Comparison of ENCODE assay signal across 11 cellular contexts in the genomic region with DNA sequence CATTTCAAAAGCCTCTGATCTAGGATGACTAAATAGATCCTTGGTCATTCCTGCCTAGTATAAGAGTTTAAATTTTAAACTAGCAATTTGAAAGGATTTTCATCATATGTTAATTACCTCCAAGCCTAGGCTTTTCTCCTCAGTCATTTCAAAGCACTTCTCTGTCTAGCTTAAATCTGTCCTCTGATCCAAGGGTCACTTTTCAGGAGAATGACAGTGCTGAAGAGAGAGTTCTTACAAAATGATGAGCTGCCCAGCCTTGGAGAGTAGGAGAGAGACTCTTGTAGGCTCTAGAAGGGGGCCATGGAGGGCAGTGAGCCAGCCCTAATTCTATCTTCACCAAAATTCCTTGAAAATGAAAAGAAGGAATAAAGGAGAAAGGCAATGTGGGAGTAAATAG. TPM values are rescaled to one million over a fixed set of nuclear protein-coding genes. Genes with fewer than 3 reads are reported as not detected.
DNase-seq lines count a peak whose midpoint lies in the region; ATAC-seq and TF ChIP-seq lines count a peak whose summit lies in the region.
"Had no signal": no experiment of that assay in that cellular context is flagged by ENCODE, and none has a peak within 500 bp of the region (broad histone marks: within the 10 kb centered on the region; RNA-seq: fewer than 3 reads in every experiment).

No MANE protein-coding gene starts in this region.

- no peak for DNase-seq in effector memory CD8-positive, alpha-beta T cell
- no peak for DNase-seq in stimulated activated effector memory CD8-positive, alpha-beta T cell treated with anti-CD3 and anti-CD28 coated beads, Interleukin-12 subunit alpha, Interleukin-12 subunit beta, amount 100 ng/mL, for 72 hours (ENCODE audit: low spot score in 2 of 2)
- DNase-seq in mesenteric fat pad (ENCODE audit: low spot score) (no peak), Kasumi-1 (lab: John Stamatoyannopoulos, UW) (no peak), colonic mucosa (no peak)
- DNase-seq: amygdala, kidney glomerular epithelial cell had no signal

- H3K9ac ChIP-seq in colonic mucosa (ENCODE audit: low read depth in 2 of 2, low read length in 2 of 2), result no peak overlapping the region

- TF ChIP-seq CTCF in colonic mucosa (IDR thresholded peaks at IDR 0.05), result no peak

- H3K4me3 Mint-ChIP-seq in effector memory CD8-positive, alpha-beta T cell, result no peak overlapping the region
- no peak overlapping the region for H3K4me3 Mint-ChIP-seq in stimulated activated effector memory CD8-positive, alpha-beta T cell treated with anti-CD3 and anti-CD28 coated beads, Interleukin-12 subunit alpha, Interleukin-12 subunit beta, amount 100 ng/mL, for 72 hours

- no peak overlapping the region for H3K27ac ChIP-seq in colonic mucosa

- H3K9me3 ChIP-seq in colonic mucosa, result no peaks in the 10 kb centered on the region

- H3K4me1 Mint-ChIP-seq in effector memory CD8-positive, alpha-beta T cell (ENCODE audit: low read depth in 2 of 2), result peaks cover 18 to 19% of the 10 kb centered on the region in 2 donors
- peaks cover 21% of the 10 kb centered on the region for H3K4me1 Mint-ChIP-seq in stimulated activated effector memory CD8-positive, alpha-beta T cell treated with anti-CD3 and anti-CD28 coated beads, Interleukin-12 subunit alpha, Interleukin-12 subunit beta, amount 100 ng/mL, for 72 hours

- peak overlapping the region; percentile 5 to 54 for H3K27ac Mint-ChIP-seq in effector memory CD8-positive, alpha-beta T cell
- H3K27ac Mint-ChIP-seq in stimulated activated effector memory CD8-positive, alpha-beta T cell treated with anti-CD3 and anti-CD28 coated beads, Interleukin-12 subunit alpha, Interleukin-12 subunit beta, amount 100 ng/mL, for 72 hours, result peak overlapping the region; percentile 26

- H3K27me3 Mint-ChIP-seq in effector memory CD8-positive, alpha-beta T cell, result no peaks in the 10 kb centered on the region

- peaks cover 6% of the 10 kb centered on the region for H3K36me3 Mint-ChIP-seq in effector memory CD8-positive, alpha-beta T cell (ENCODE audit: insufficient read depth)
- H3K36me3 Mint-ChIP-seq in stimulated activated effector memory CD8-positive, alpha-beta T cell treated with anti-CD3 and anti-CD28 coated beads, Interleukin-12 subunit alpha, Interleukin-12 subunit beta, amount 100 ng/mL, for 72 hours, result no peaks in the 10 kb centered on the region

- H3K9me3 Mint-ChIP-seq in effector memory CD8-positive, alpha-beta T cell, result no peaks in the 10 kb centered on the region
- no peaks in the 10 kb centered on the region for H3K9me3 Mint-ChIP-seq in stimulated activated effector memory CD8-positive, alpha-beta T cell treated with anti-CD3 and anti-CD28 coated beads, Interleukin-12 subunit alpha, Interleukin-12 subunit beta, amount 100 ng/mL, for 72 hours

- no peaks in the 10 kb centered on the region for H3K27me3 ChIP-seq in colonic mucosa

- ATAC-seq in GM19438 (IDR thresholded peaks at IDR 0.05; ENCODE audit: low read depth, unreplicated experiment) (peak; percentile 20), HG03135 (IDR thresholded peaks at IDR 0.05; ENCODE audit: unreplicated experiment) (peak; percentile 20), HG02870 (IDR thresholded peaks at IDR 0.05; ENCODE audit: unreplicated experiment) (no peak)
- no peak for ATAC-seq in effector memory CD8-positive, alpha-beta T cell (replicated peaks)
- no peak for ATAC-seq in stimulated activated effector memory CD8-positive, alpha-beta T cell treated with anti-CD3 and anti-CD28 coated beads, Interleukin-12 subunit alpha, Interleukin-12 subunit beta, amount 100 ng/mL, for 72 hours

- no peak overlapping the region for H3K4me3 ChIP-seq in colonic mucosa

- intact Hi-C loops in colonic mucosa (cut with DNase I), result no loop called here

- H3K4me1 ChIP-seq in colonic mucosa, result no peaks in the 10 kb centered on the region

- no peaks in the 10 kb centered on the region for H3K36me3 ChIP-seq in colonic mucosa

RNA-seq across cellular contexts. Expression of a gene that starts 25.0 kb away (rescaled TPM):
- total RNA-seq in mesenteric fat pad, result 15.7 TPM
- 10 to 100 TPM in 1 of 2 donors, 1 to 10 TPM in 1; 8.6 to 11.3 TPM for total RNA-seq in colonic mucosa
- total RNA-seq: HT-29 had no signal

RNA-seq across cellular contexts. Expression of a gene that starts 46.5 kb away (rescaled TPM):
- total RNA-seq in mesenteric fat pad, result 12.1 TPM
- total RNA-seq in colonic mucosa, result 10 to 100 TPM; 18.6 to 21.8 TPM

Comparison
In these comparisons a context has a peak if more than half of its experiments do, and no peak if none do; other contexts are left out.
1. ATAC-seq: peak in GM19438 (single experiment) and HG03135 (single experiment); none in effector memory CD8-positive, alpha-beta T cell (single experiment), stimulated activated effector memory CD8-positive, alpha-beta T cell treated with anti-CD3 and anti-CD28 coated beads, Interleukin-12 subunit alpha, Interleukin-12 subunit beta, amount 100 ng/mL, for 72 hours (single experiment) and HG02870 (single experiment).